In genomic region chr15:101188517-101189340, GRCh38 we compare ENCODE assay signal across 9 cellular contexts.
DNase-seq lines count a peak whose midpoint lies in the region; ATAC-seq lines count a peak whose summit lies in the region.
"Had no signal": no experiment of that assay in that cellular context is flagged by ENCODE, and none has a peak within 500 bp of the region (broad histone marks: within the 10 kb centered on the region; RNA-seq: fewer than 3 reads in every experiment).

No MANE protein-coding gene starts in this region.

- H2BK15ac ChIP-seq in neuronal stem cell (ENCODE audit: low read length): no peak overlapping the region

- peaks cover 0 to 11% of the 10 kb centered on the region in 2 donors for H3K4me1 ChIP-seq in neuronal stem cell (ENCODE audit: control insufficient read depth in 2 of 2, insufficient read depth in 1 of 2, low read depth in 1 of 2, low read length in 2 of 2)

- peaks cover 48 to 71% of the 10 kb centered on the region in 2 donors for H3K4me1 Mint-ChIP-seq in effector memory CD8-positive, alpha-beta T cell (ENCODE audit: low read depth in 2 of 2)

- H3K4me3 ChIP-seq in neuronal stem cell (ENCODE audit: low read length in 2 of 2): no peak overlapping the region

- H3K27me3 ChIP-seq in neuronal stem cell (ENCODE audit: control insufficient read depth in 3 of 3, insufficient read depth in 3 of 3, low read depth in 1 of 3, low read length in 3 of 3): no peaks in the 10 kb centered on the region

- no peak overlapping the region for H2AFZ ChIP-seq in neuronal stem cell (ENCODE audit: low read length)

- no peak overlapping the region for H4K8ac ChIP-seq in neuronal stem cell (ENCODE audit: low read depth, low read length)

- no peak overlapping the region for H2BK5ac ChIP-seq in neuronal stem cell (ENCODE audit: low read length)

- H2AK5ac ChIP-seq in neuronal stem cell (ENCODE audit: low read depth, low read length): no peak overlapping the region

- peaks cover 3% of the 10 kb centered on the region for H3K36me3 Mint-ChIP-seq in effector memory CD8-positive, alpha-beta T cell (ENCODE audit: insufficient read depth)

- H3K23ac ChIP-seq in neuronal stem cell (ENCODE audit: low read depth, low read length, poor library complexity): peak overlapping the region; percentile 51

- H2BK12ac ChIP-seq in neuronal stem cell (ENCODE audit: low read length): no peak overlapping the region

- peaks cover 0 to 24% of the 10 kb centered on the region in 2 donors for H3K36me3 ChIP-seq in neuronal stem cell (replicated peaks in 1 of 2; ENCODE audit: control insufficient read depth in 2 of 2, insufficient read depth in 2 of 2, low read length in 2 of 2)

- H3K9me3 Mint-ChIP-seq in effector memory CD8-positive, alpha-beta T cell: no peaks in the 10 kb centered on the region

- DNase-seq in DMS53 (lab: John Stamatoyannopoulos, UW): peak; percentile 32
- no peak for DNase-seq in DMS53 treated with DMSO at 0.1 percent for 48 hours (lab: John Stamatoyannopoulos, UW; ENCODE audit: unreplicated experiment)
- peak; percentile 78 for DNase-seq in HS-27A (ENCODE audit: low read depth)
- no peak for DNase-seq in effector memory CD8-positive, alpha-beta T cell
- no peak for DNase-seq in neuronal stem cell (ENCODE audit: low spot score)
- DNase-seq in T-helper 9 cell: no peak
- DNase-seq in stimulated activated CD4-positive, alpha-beta T cell treated with anti-CD3 and anti-CD28 coated beads, Interleukin-4, amount 100 ng/mL, for 1 hour: no peak

- H3K14ac ChIP-seq in neuronal stem cell (ENCODE audit: low read length): no peak overlapping the region

- H3K9ac ChIP-seq in neuronal stem cell (ENCODE audit: low read depth, low read length, poor library complexity): no peak overlapping the region

- H3K4me3 Mint-ChIP-seq in effector memory CD8-positive, alpha-beta T cell: peak overlapping the region; percentile 1 to 39

- peak overlapping the region; percentile 6 to 66 for H3K27ac Mint-ChIP-seq in effector memory CD8-positive, alpha-beta T cell

- H3K9me3 ChIP-seq in neuronal stem cell (replicated peaks in 1 of 2; ENCODE audit: control insufficient read depth in 2 of 2, insufficient read depth in 1 of 2, low read depth in 1 of 2, low read length in 2 of 2): no peaks in the 10 kb centered on the region

- no peak overlapping the region for H2BK120ac ChIP-seq in neuronal stem cell (ENCODE audit: low read depth, low read length)

- ATAC-seq in effector memory CD8-positive, alpha-beta T cell (replicated peaks): no peak
- ATAC-seq in HG03460 (IDR thresholded peaks at IDR 0.05; ENCODE audit: unreplicated experiment): no peak

- no CpG with 5 or more reads among the region's 28 CpGs for WGBS in neuronal stem cell (ENCODE audit: extremely low coverage in 2 of 2, insufficient read length in 2 of 2, insufficient replicate concordance in 1 of 2), 2 donors

- H3K27ac ChIP-seq in neuronal stem cell (replicated peaks; ENCODE audit: low read length): no peak overlapping the region
- H3K27ac ChIP-seq: 22Rv1 had no signal

- no peak overlapping the region for H3K4me2 ChIP-seq in neuronal stem cell (ENCODE audit: insufficient read depth, low read length, poor library complexity, severe bottlenecking)

- H3K4ac ChIP-seq in neuronal stem cell (ENCODE audit: low read length): no peak overlapping the region

- H3K79me1 ChIP-seq in neuronal stem cell (ENCODE audit: low read depth, low read length): no peaks in the 10 kb centered on the region

- no peak overlapping the region for H4K91ac ChIP-seq in neuronal stem cell (ENCODE audit: low read depth, low read length, poor library complexity)

- no peak overlapping the region for H3K18ac ChIP-seq in neuronal stem cell (ENCODE audit: low read length)

- no peaks in the 10 kb centered on the region for H3K27me3 Mint-ChIP-seq in effector memory CD8-positive, alpha-beta T cell

Comparison
In these comparisons a context has a peak if more than half of its experiments do, and no peak if none do; other contexts are left out.
1. DNase-seq: peak in DMS53 (single experiment) and HS-27A (single experiment); none in DMS53 treated with DMSO at 0.1 percent for 48 hours (single experiment), effector memory CD8-positive, alpha-beta T cell (0 of 3), neuronal stem cell (single experiment), T-helper 9 cell (single experiment) and stimulated activated CD4-positive, alpha-beta T cell treated with anti-CD3 and anti-CD28 coated beads, Interleukin-4, amount 100 ng/mL, for 1 hour (single experiment).